In genomic region chr2:106839849-106840595, GRCh38 we compare ENCODE assay signal across 11 cellular contexts. TPM values are rescaled to one million over a fixed set of nuclear protein-coding genes. Genes with fewer than 3 reads are reported as not detected.
DNase-seq lines count a peak whose midpoint lies in the region; ATAC-seq, FAIRE-seq and TF ChIP-seq lines count a peak whose summit lies in the region.
"Had no signal": no experiment of that assay in that cellular context is flagged by ENCODE, and none has a peak within 500 bp of the region (broad histone marks: within the 10 kb centered on the region; RNA-seq: fewer than 3 reads in every experiment).

No MANE protein-coding gene starts in this region.

- intact Hi-C loops in HepG2 (cut with micrococcal nuclease; ENCODE audit: unreplicated experiment) (no loop called here), right lobe of liver (cut with DNase I) (no loop called here), mammary epithelial cell (cut with micrococcal nuclease) (no loop called here)

- ATAC-seq in HepG2 (peak; percentile 82), right lobe of liver (no peak), HG03439 (IDR thresholded peaks at IDR 0.05; ENCODE audit: unreplicated experiment) (no peak)

- peak; percentile 19 for DNase-seq in HepG2 (ENCODE audit: low spot score)
- DNase-seq in right lobe of liver: no peak
- peak; percentile 21 for DNase-seq in OCI-M1 (lab: John Stamatoyannopoulos, UW)
- DNase-seq in hepatocyte (ENCODE audit: low spot score): peak; percentile 58
- DNase-seq in mammary epithelial cell: no peak
- no peak for DNase-seq in DMS79 treated with DMSO at 0.1 percent for 48 hours (lab: John Stamatoyannopoulos, UW)
- DNase-seq in NOMO-1 (lab: John Stamatoyannopoulos, UW; ENCODE audit: unreplicated experiment in 2 of 2): no peak
- DNase-seq: CD4-positive, alpha-beta T cell; dorsolateral prefrontal cortex; SIG-M5 had no signal

- H2AFZ ChIP-seq in HepG2 (ENCODE audit: low read length) (no peak overlapping the region), hepatocyte (no peak overlapping the region), mammary epithelial cell (ENCODE audit: low read depth, low read length) (no peak overlapping the region)

- H3K9me3 ChIP-seq in HepG2 (ENCODE audit: low read length): no peaks in the 10 kb centered on the region
- H3K9me3 ChIP-seq in right lobe of liver: no peaks in the 10 kb centered on the region
- no peaks in the 10 kb centered on the region for H3K9me3 ChIP-seq in hepatocyte (ENCODE audit: low read depth)
- peaks cover 28% of the 10 kb centered on the region for H3K9me3 ChIP-seq in mammary epithelial cell (replicated peaks; ENCODE audit: insufficient read depth, low read length)

- in situ Hi-C loops in HepG2 (cut with HindIII; ENCODE audit: extremely low pct_ligation_motif_present, low pct_unique_long_range_greater_than_20kb): no loop called here
- in situ Hi-C loops in mammary epithelial cell (cut with MboI; ENCODE audit: low sequenced_read_pairs in 2 of 2): no loop called here

- H3K4me2 ChIP-seq in HepG2 (ENCODE audit: low read depth, low read length) (no peak overlapping the region), hepatocyte (peak overlapping the region; percentile 30), mammary epithelial cell (ENCODE audit: insufficient read depth, low read depth, low read length) (no peak overlapping the region)

- TF ChIP-seq EP300 in HepG2 (IDR thresholded peaks at IDR 0.05; ENCODE audit: low read depth in 2 of 2, low read length in 2 of 2) (no peak), HepG2 (CRISPR knock-in tag; IDR thresholded peaks at IDR 0.05; ENCODE audit: borderline replicate concordance) (no peak)

- no peak for TF ChIP-seq RAD21 in HepG2 (CRISPR knock-in tag; IDR thresholded peaks at IDR 0.05)

- H4K20me1 ChIP-seq in HepG2 (ENCODE audit: insufficient read depth, low read length): no peaks in the 10 kb centered on the region
- H4K20me1 ChIP-seq in hepatocyte (ENCODE audit: insufficient read depth, poor library complexity, severe bottlenecking): no peaks in the 10 kb centered on the region
- H4K20me1 ChIP-seq in mammary epithelial cell (ENCODE audit: insufficient read depth, low read length): no peaks in the 10 kb centered on the region

- TF ChIP-seq CTCF in HepG2 (CRISPR knock-in tag; IDR thresholded peaks at IDR 0.05): peak; percentile 44
- TF ChIP-seq CTCF in right lobe of liver (IDR thresholded peaks at IDR 0.05): no peak
- peak; percentile 37 for TF ChIP-seq CTCF in hepatocyte (IDR thresholded peaks at IDR 0.05; ENCODE audit: poor library complexity)
- no peak for TF ChIP-seq CTCF in mammary epithelial cell (conservative IDR thresholded peaks at IDR 0.05 in 1 of 2, IDR thresholded peaks at IDR 0.05 in 1 of 2; ENCODE audit: extremely low read depth in 1 of 2, insufficient read depth in 1 of 2, low read depth in 1 of 2, low read length in 2 of 2)

- H3K79me2 ChIP-seq in HepG2 (ENCODE audit: insufficient read depth, low read length) (no peaks in the 10 kb centered on the region), hepatocyte (no peaks in the 10 kb centered on the region), mammary epithelial cell (ENCODE audit: insufficient read depth, low read length) (no peaks in the 10 kb centered on the region)

- H3K27me3 ChIP-seq in HepG2 (ENCODE audit: control insufficient read depth in 1 of 2, insufficient read depth in 2 of 2, low read length in 2 of 2): no peaks in the 10 kb centered on the region; a peak in 1 of 5 replicates
- no peaks in the 10 kb centered on the region for H3K27me3 ChIP-seq in right lobe of liver
- no peaks in the 10 kb centered on the region for H3K27me3 ChIP-seq in hepatocyte
- no peaks in the 10 kb centered on the region for H3K27me3 ChIP-seq in mammary epithelial cell (ENCODE audit: insufficient read depth, low read length)
- H3K27me3 ChIP-seq: dorsolateral prefrontal cortex had no signal

- H3K27ac ChIP-seq in HepG2 (ENCODE audit: extremely low read length, insufficient read depth, low read length) (no peak overlapping the region), right lobe of liver (no peak overlapping the region), hepatocyte (peak overlapping the region; percentile 19), mammary epithelial cell (ENCODE audit: insufficient read depth, low read depth, low read length) (no peak overlapping the region)
- H3K27ac ChIP-seq: dorsolateral prefrontal cortex had no signal

- H3K4me1 ChIP-seq in HepG2 (ENCODE audit: insufficient read depth, low read length) (no peaks in the 10 kb centered on the region), right lobe of liver (no peaks in the 10 kb centered on the region), hepatocyte (ENCODE audit: insufficient read depth) (peaks cover 14% of the 10 kb centered on the region), mammary epithelial cell (ENCODE audit: insufficient read depth, low read length) (no peaks in the 10 kb centered on the region)

- H3K9me2 ChIP-seq in hepatocyte (replicated peaks; ENCODE audit: insufficient read depth): no peaks in the 10 kb centered on the region

- no peaks in the 10 kb centered on the region for H3K36me3 ChIP-seq in HepG2 (replicated peaks in 1 of 2; ENCODE audit: control insufficient read depth in 1 of 2, insufficient read depth in 2 of 2, low read length in 2 of 2)
- H3K36me3 ChIP-seq in right lobe of liver: no peaks in the 10 kb centered on the region
- no peaks in the 10 kb centered on the region for H3K36me3 ChIP-seq in hepatocyte (replicated peaks; ENCODE audit: insufficient read depth, low read depth)
- H3K36me3 ChIP-seq in mammary epithelial cell (ENCODE audit: insufficient read depth, low read length): no peaks in the 10 kb centered on the region

- TF ChIP-seq POLR2A in HepG2 (IDR thresholded peaks at IDR 0.05; ENCODE audit: insufficient read depth in 1 of 2, low read depth in 2 of 2, low read length in 2 of 2) (no peak), right lobe of liver (IDR thresholded peaks at IDR 0.05) (no peak)

- CTCF ChIA-PET in HepG2 (lab: Yijun Ruan, JAX; ENCODE audit: low intra/inter-chr PET ratio, low total read pairs): no interaction called here
- CTCF ChIA-PET in mammary epithelial cell (lab: Charles Lee; ENCODE audit: low non-redundant PET): no interaction called here

- WGBS in HepG2 (ENCODE audit: low lambda C conversion rate): 20% methylated on average over 7 of the region's 7 CpGs
- WGBS in right lobe of liver (ENCODE audit: insufficient coverage, low coverage, low lambda C conversion rate, missing lambda C conversion rate): 44% methylated on average over 7 of the region's 7 CpGs
- WGBS in hepatocyte (ENCODE audit: low lambda C conversion rate, missing lambda C conversion rate): 50% methylated on average over 7 of the region's 7 CpGs
- WGBS in mammary epithelial cell (ENCODE audit: low coverage, missing lambda C conversion rate): 28% methylated on average over 7 of the region's 7 CpGs

- H3K4me3 ChIP-seq in HepG2 (replicated peaks in 1 of 3; ENCODE audit: insufficient read depth in 1 of 3, low read depth in 2 of 3, low read length in 3 of 3) (no peak overlapping the region), right lobe of liver (no peak overlapping the region), hepatocyte (no peak overlapping the region), mammary epithelial cell (replicated peaks in 1 of 3; ENCODE audit: insufficient read depth in 1 of 3, low read depth in 2 of 3, low read length in 3 of 3) (no peak overlapping the region)
- H3K4me3 ChIP-seq: dorsolateral prefrontal cortex had no signal

- dilution Hi-C loops in mammary epithelial cell (cut with HindIII; ENCODE audit: low sequenced_read_pairs): no loop called here

- no peak overlapping the region for H3K9ac ChIP-seq in HepG2 (ENCODE audit: insufficient read depth, low read depth, low read length)
- H3K9ac ChIP-seq in mammary epithelial cell (ENCODE audit: insufficient read depth, low read length): no peak overlapping the region

- POLR2A ChIA-PET in HepG2 (lab: Yijun Ruan, JAX): no interaction called here

- no peak for FAIRE-seq in HepG2 (lab: Jason Lieb, UNC)

- BruUV-seq in HepG2 (replicated peaks; lab: Mats Ljungman, UMichigan) (no TSS peak), mammary epithelial cell (replicated peaks; lab: Mats Ljungman, UMichigan) (no TSS peak)

TF ChIP-seq in HepG2, 621 proteins besides CTCF, POLR2A, EP300 and RAD21:
- TF ChIP-seq ZNF546 (CRISPR knock-in tag; conservative IDR thresholded peaks at IDR 0.05) (no peak), STAG1 (CRISPR knock-in tag; IDR thresholded peaks at IDR 0.05) (peak; percentile 24), ZNF776 (CRISPR knock-in tag; IDR thresholded peaks at IDR 0.05) (no peak)

RNA-seq across cellular contexts. Expression of gene ST6GAL2, which starts 45.9 kb away (rescaled TPM):
- total RNA-seq in HepG2 (2016; rRNA removed; fragmentation: Illumina TruSeq; extraction: Trizol) (not detected in 2 replicates), right lobe of liver (1 to 10 TPM in 4 of 6 experiments, under 1 TPM in 2; 0.55 to 2.4 (median 1.7) TPM), hepatocyte (5.9 and 14.4 TPM in 2 replicates), mammary epithelial cell (1 to 10 TPM in 1 of 2 donors, not detected in 1; 1.8 TPM)
- total RNA-seq in HepG2 (2016; cell fraction: cytosol; rRNA removed; fragmentation: Illumina TruSeq; extraction: Trizol; ENCODE audit: low read depth): not detected in 2 replicates
- total RNA-seq in HepG2 (2016; cell fraction: insoluble cytoplasmic fraction; rRNA removed; fragmentation: Illumina TruSeq; extraction: Trizol): not detected in 2 replicates
- not detected in 2 replicates for total RNA-seq in HepG2 (2016; cell fraction: membrane; rRNA removed; fragmentation: Illumina TruSeq; extraction: Trizol)
- not detected in 2 replicates for total RNA-seq in HepG2 (2016; cell fraction: nucleus; rRNA removed; fragmentation: Illumina TruSeq; extraction: Trizol)
- polyA plus RNA-seq in HepG2 (2011; rRNA removed) (not detected in 2 replicates), hepatocyte (3.0 and 3.2 TPM in 2 replicates), mammary epithelial cell (0.01 TPM)
- polyA plus RNA-seq in HepG2 (2011; cell fraction: cytosol; rRNA removed): not detected in 2 replicates
- not detected in 2 replicates for polyA plus RNA-seq in HepG2 (2011; cell fraction: nucleus; rRNA removed)
- not detected in 2 replicates for polyA plus RNA-seq in HepG2 (2012)
- polyA plus RNA-seq in HepG2 (2016; cell fraction: cytosol; fragmentation: Illumina TruSeq; extraction: Trizol; ENCODE audit: low read depth): not detected in 2 replicates
- polyA plus RNA-seq in HepG2 (2016; cell fraction: insoluble cytoplasmic fraction; fragmentation: Illumina TruSeq; extraction: Trizol; ENCODE audit: low read depth): not detected in 2 replicates
- not detected in 2 replicates for polyA plus RNA-seq in HepG2 (2016; cell fraction: membrane; fragmentation: Illumina TruSeq; extraction: Trizol; ENCODE audit: low read depth)
- polyA plus RNA-seq in HepG2 (2016; cell fraction: nucleus; fragmentation: Illumina TruSeq; extraction: Trizol; ENCODE audit: insufficient read depth, low read depth): not detected in 2 replicates
- polyA minus RNA-seq in HepG2 (2011; rRNA and poly(A)+ RNA removed; ENCODE audit: low replicate concordance): not detected in 2 replicates
- polyA minus RNA-seq in HepG2 (2011; cell fraction: cytosol; rRNA and poly(A)+ RNA removed): not detected in 2 replicates
- not detected in 2 replicates for polyA minus RNA-seq in HepG2 (2011; cell fraction: nucleus; rRNA and poly(A)+ RNA removed)
- not detected for polyA minus RNA-seq in mammary epithelial cell
- total RNA-seq: CD4-positive, alpha-beta T cell had no signal

Comparison
In these comparisons a context has a peak if more than half of its experiments do, and no peak if none do; other contexts are left out.
1. DNase-seq: peak in HepG2 (single experiment), OCI-M1 (single experiment) and hepatocyte (single experiment); none in right lobe of liver (0 of 3), mammary epithelial cell (single experiment), DMS79 treated with DMSO at 0.1 percent for 48 hours (single experiment) and NOMO-1 (0 of 2).
2. CTCF ChIP-seq: peak in HepG2 (single experiment) and hepatocyte (single experiment); none in right lobe of liver (0 of 4) and mammary epithelial cell (0 of 2).